Comparison of ENCODE assay signal across 18 cellular contexts in genomic region chr1:29690156-29690555, GRCh38.
"Had no signal": no experiment of that assay in that cellular context is flagged by ENCODE, and none has a peak within 500 bp of the region (broad histone marks: within the 10 kb centered on the region; RNA-seq: fewer than 3 reads in every experiment).

No MANE protein-coding gene starts in this region.

- H3K4me1 ChIP-seq: esophagus squamous epithelium, parathyroid adenoma had no signal

- H3K27ac ChIP-seq: brain microvascular endothelial cell, esophagus squamous epithelium, heart right ventricle, parathyroid adenoma had no signal

- H3K27me3 ChIP-seq: brain microvascular endothelial cell had no signal

- H3K9me3 ChIP-seq: esophagus squamous epithelium, mucosa of descending colon had no signal

- H3K36me3 Mint-ChIP-seq: activated CD4-positive, alpha-beta memory T cell treated with anti-CD3 and anti-CD28 coated beads for 36 hours; activated naive CD4-positive, alpha-beta T cell treated with anti-CD3 and anti-CD28 coated beads, Interleukin-2, amount 10 ng/mL, durations not matched to agents 7 days and 5 days; memory B cell; naive B cell had no signal

- H3K9ac ChIP-seq: parathyroid adenoma had no signal

- H3K4me1 Mint-ChIP-seq: activated T-helper 17 cell treated with anti-CD3 and anti-CD28 coated beads, Interleukin-2, amount 50 U/mL, for 72 hours had no signal

- H3K36me3 ChIP-seq: brain microvascular endothelial cell, esophagus squamous epithelium, heart right ventricle had no signal

- ATAC-seq: activated naive CD8-positive, alpha-beta T cell treated with anti-CD3 and anti-CD28 coated beads, Interleukin-2, amount 50 U/mL, for 24 hours; activated T-helper 17 cell treated with anti-CD3 and anti-CD28 coated beads, Interleukin-2, amount 50 U/mL, for 72 hours; mucosa of descending colon; WTC11 had no signal

- DNase-seq: activated CD4-positive, alpha-beta memory T cell treated with anti-CD3 and anti-CD28 coated beads for 36 hours; activated CD4-positive, alpha-beta T cell treated with anti-CD3 and anti-CD28 coated beads for 4 hours; activated naive CD4-positive, alpha-beta T cell treated with anti-CD3 and anti-CD28 coated beads, Interleukin-2, amount 10 ng/mL, durations not matched to agents 7 days and 5 days; activated naive CD8-positive, alpha-beta T cell treated with anti-CD3 and anti-CD28 coated beads, Interleukin-2, amount 50 U/mL, for 24 hours; activated T-cell treated with anti-CD3 and anti-CD28 coated beads for 4 hours; brain microvascular endothelial cell; cerebellar nuclear complex; effector CD8-positive, alpha-beta T cell; esophagus squamous epithelium; heart right ventricle; mucosa of descending colon; naive B cell; trophoblast cell had no signal

- H3K4me3 ChIP-seq: esophagus squamous epithelium, heart right ventricle, mucosa of descending colon had no signal

- H3K27ac Mint-ChIP-seq: activated CD4-positive, alpha-beta memory T cell treated with anti-CD3 and anti-CD28 coated beads for 36 hours; activated naive CD4-positive, alpha-beta T cell treated with anti-CD3 and anti-CD28 coated beads, Interleukin-2, amount 10 ng/mL, durations not matched to agents 7 days and 5 days; activated naive CD8-positive, alpha-beta T cell treated with anti-CD3 and anti-CD28 coated beads, Interleukin-2, amount 50 U/mL, for 24 hours; activated T-helper 17 cell treated with anti-CD3 and anti-CD28 coated beads, Interleukin-2, amount 50 U/mL, for 72 hours; memory B cell; stimulated activated naive CD8-positive, alpha-beta T cell treated with anti-CD3 and anti-CD28 coated beads, Interleukin-15, Interleukin-2, amounts not matched to agents 100 ng/mL and 50 ng/mL, for 24 hours; WTC11 had no signal

- H3K9me3 Mint-ChIP-seq: activated CD4-positive, alpha-beta memory T cell treated with anti-CD3 and anti-CD28 coated beads for 36 hours; activated naive CD4-positive, alpha-beta T cell treated with anti-CD3 and anti-CD28 coated beads, Interleukin-2, amount 10 ng/mL, durations not matched to agents 7 days and 5 days; activated naive CD8-positive, alpha-beta T cell treated with anti-CD3 and anti-CD28 coated beads, Interleukin-2, amount 50 U/mL, for 24 hours; activated T-helper 17 cell treated with anti-CD3 and anti-CD28 coated beads, Interleukin-2, amount 50 U/mL, for 72 hours; stimulated activated naive CD8-positive, alpha-beta T cell treated with anti-CD3 and anti-CD28 coated beads, Interleukin-15, Interleukin-2, amounts not matched to agents 100 ng/mL and 50 ng/mL, for 24 hours had no signal

- H3K4me3 Mint-ChIP-seq: activated CD4-positive, alpha-beta memory T cell treated with anti-CD3 and anti-CD28 coated beads for 36 hours; activated naive CD4-positive, alpha-beta T cell treated with anti-CD3 and anti-CD28 coated beads, Interleukin-2, amount 10 ng/mL, durations not matched to agents 7 days and 5 days; activated naive CD8-positive, alpha-beta T cell treated with anti-CD3 and anti-CD28 coated beads, Interleukin-2, amount 50 U/mL, for 24 hours; activated T-helper 17 cell treated with anti-CD3 and anti-CD28 coated beads, Interleukin-2, amount 50 U/mL, for 72 hours; memory B cell; stimulated activated naive CD8-positive, alpha-beta T cell treated with anti-CD3 and anti-CD28 coated beads, Interleukin-15, Interleukin-2, amounts not matched to agents 100 ng/mL and 50 ng/mL, for 24 hours; WTC11 had no signal
